38 cellular contexts compared by ENCODE assay signal in genomic region chr1:112346802-112347350, GRCh38.
"Had no signal": no experiment of that assay in that cellular context is flagged by ENCODE, and none has a peak within 500 bp of the region (broad histone marks: within the 10 kb centered on the region; RNA-seq: fewer than 3 reads in every experiment).

No MANE protein-coding gene starts in this region.

- H3K4me3 ChIP-seq: Peyer's patch had no signal

- ATAC-seq: activated CD8-positive, alpha-beta memory T cell treated with anti-CD3 and anti-CD28 coated beads, Interleukin-2, amount 10 ng/mL, durations not matched to agents 7 days and 5 days; activated T-cell treated with anti-CD3 and anti-CD28 coated beads, Interleukin-2, amount 50 U/mL, for 72 hours; activated T-helper 17 cell treated with anti-CD3 and anti-CD28 coated beads, Interleukin-2, amount 50 U/mL, for 72 hours; PC-3; SK-N-SH treated with all-trans-retinoic acid at 6 μM for 48 hours had no signal

- H3K4me1 ChIP-seq: Peyer's patch had no signal

- H3K27me3 ChIP-seq: Peyer's patch had no signal

- H3K36me3 ChIP-seq: brain microvascular endothelial cell, Peyer's patch, WERI-Rb-1 had no signal

- H3K27ac ChIP-seq: brain microvascular endothelial cell, WERI-Rb-1 had no signal

- DNase-seq: activated CD4-positive, alpha-beta memory T cell treated with anti-CD3 and anti-CD28 coated beads, Interleukin-2, amount 10 ng/mL, durations not matched to agents 7 days and 5 days; activated CD4-positive, alpha-beta T cell treated with anti-CD3 and anti-CD28 coated beads for 1 hour; activated CD4-positive, alpha-beta T cell treated with anti-CD3 and anti-CD28 coated beads for 48 hours; activated CD4-positive, CD25-positive, alpha-beta regulatory T cell; activated CD8-positive, alpha-beta memory T cell treated with anti-CD3 and anti-CD28 coated beads for 24 hours; activated CD8-positive, alpha-beta memory T cell treated with anti-CD3 and anti-CD28 coated beads, Interleukin-2, amount 10 ng/mL, durations not matched to agents 7 days and 5 days; activated CD8-positive, alpha-beta memory T cell treated with anti-CD3 and anti-CD28 coated beads, Interleukin-2, amount 50 U/mL, for 48 hours; activated effector memory CD4-positive, alpha-beta T cell treated with anti-CD3 and anti-CD28 coated beads, Interleukin-2, amount 50 U/mL, for 16 hours; activated naive CD4-positive, alpha-beta T cell; activated naive CD4-positive, alpha-beta T cell treated with anti-CD3 and anti-CD28 coated beads, Interleukin-2, amount 50 U/mL, for 16 hours; activated naive CD8-positive, alpha-beta T cell treated with anti-CD3 and anti-CD28 coated beads for 36 hours; activated T-cell treated with anti-CD3 and anti-CD28 coated beads, Interleukin-2, amount 50 U/mL, for 72 hours; amniotic stem cell; aorta; brain microvascular endothelial cell; Karpas-422; KBM-7; NCI-H1048; NCI-H1105 treated with DMSO at 0.1 percent for 48 hours; NCI-H1436; NCI-H1694; NCI-H1930; NCI-H2081 treated with DMSO at 0.1 percent for 48 hours; NCI-H226; NCI-H446 treated with DMSO at 0.1 percent for 48 hours; NCI-H524; NCI-H69; NCI-H82; PC-3; Peyer's patch; RPMI8226; SIG-M5; T-helper 1 cell; T-helper 2 cell; T-helper 9 cell; WERI-Rb-1 had no signal
